In genomic region chr7:80934286-80934685, GRCh38 we compare ENCODE assay signal across 1 cellular context.
TF ChIP-seq lines count a peak whose summit lies in the region.

No MANE protein-coding gene starts in this region.

TF ChIP-seq in IMR-90, 13 proteins besides CTCF, POLR2A, EP300 and RAD21:
- no peak for TF ChIP-seq ELK1 (IDR thresholded peaks at IDR 0.05; ENCODE audit: borderline replicate concordance, low read depth, low read length)
- TF ChIP-seq RFX5 (IDR thresholded peaks at IDR 0.05; ENCODE audit: low read depth, low read length) = no peak
- no peak for TF ChIP-seq MXI1 (IDR thresholded peaks at IDR 0.05; ENCODE audit: borderline replicate concordance, low read depth, low read length)
- TF ChIP-seq BHLHE40 (IDR thresholded peaks at IDR 0.05; ENCODE audit: low read depth, low read length) = no peak
- TF ChIP-seq NFE2L2 (IDR thresholded peaks at IDR 0.05; ENCODE audit: low read depth, low read length) = no peak
- TF ChIP-seq FOS (IDR thresholded peaks at IDR 0.05; ENCODE audit: low read depth, low read length) = no peak
- TF ChIP-seq CEBPB (IDR thresholded peaks at IDR 0.05; ENCODE audit: low read depth, low read length) = no peak
- no peak for TF ChIP-seq RCOR1 (IDR thresholded peaks at IDR 0.05; ENCODE audit: insufficient replicate concordance, low read length)
- no peak for TF ChIP-seq CHD1 (IDR thresholded peaks at IDR 0.05; ENCODE audit: low read depth, low read length)
TF ChIP-seq in IMR-90: peak in this region for 0.
